ENCODE assay signal across 21 cellular contexts in genomic region chr9:123314617-123315016, GRCh38. TPM values are rescaled to one million over a fixed set of nuclear protein-coding genes. Genes with fewer than 3 reads are reported as not detected.
DNase-seq lines count a peak whose midpoint lies in the region; ATAC-seq, FAIRE-seq and TF ChIP-seq lines count a peak whose summit lies in the region.
"Had no signal": no experiment of that assay in that cellular context is flagged by ENCODE, and none has a peak within 500 bp of the region (broad histone marks: within the 10 kb centered on the region; RNA-seq: fewer than 3 reads in every experiment).

No MANE protein-coding gene starts in this region.

- no peak for TF ChIP-seq RAD21 in HepG2 (CRISPR knock-in tag; IDR thresholded peaks at IDR 0.05)

- H3K4me3 Mint-ChIP-seq in central memory CD8-positive, alpha-beta T cell = no peak overlapping the region
- H3K4me3 Mint-ChIP-seq in stimulated activated naive CD8-positive, alpha-beta T cell treated with anti-CD3 and anti-CD28 coated beads, Interleukin-15, amount 100 ng/mL, for 72 hours = no peak overlapping the region
- H3K4me3 Mint-ChIP-seq: B cell; CD14-positive monocyte; CD8-positive, alpha-beta T cell had no signal

- in situ Hi-C loops in HepG2 (cut with HindIII; ENCODE audit: extremely low pct_ligation_motif_present, low pct_unique_long_range_greater_than_20kb) = no loop called here

- no peaks in the 10 kb centered on the region for H3K36me3 Mint-ChIP-seq in central memory CD8-positive, alpha-beta T cell (ENCODE audit: insufficient read depth)
- H3K36me3 Mint-ChIP-seq: CD14-positive monocyte; CD8-positive, alpha-beta T cell had no signal

- peaks cover 7% of the 10 kb centered on the region for H3K27me3 Mint-ChIP-seq in central memory CD8-positive, alpha-beta T cell
- peaks cover 7% of the 10 kb centered on the region for H3K27me3 Mint-ChIP-seq in stimulated activated naive CD8-positive, alpha-beta T cell treated with anti-CD3 and anti-CD28 coated beads, Interleukin-15, amount 100 ng/mL, for 72 hours
- H3K27me3 Mint-ChIP-seq: B cell had no signal

- H3K79me2 ChIP-seq in HepG2 (ENCODE audit: insufficient read depth, low read length) = no peaks in the 10 kb centered on the region

- TF ChIP-seq CTCF in HepG2 (CRISPR knock-in tag; IDR thresholded peaks at IDR 0.05) (no peak), right lobe of liver (IDR thresholded peaks at IDR 0.05) (no peak), spleen (IDR thresholded peaks at IDR 0.05 in 8 of 11, conservative IDR thresholded peaks at IDR 0.05 in 3 of 11) (no peak)

- no peaks in the 10 kb centered on the region for H3K9me3 Mint-ChIP-seq in central memory CD8-positive, alpha-beta T cell
- no peaks in the 10 kb centered on the region for H3K9me3 Mint-ChIP-seq in stimulated activated naive CD8-positive, alpha-beta T cell treated with anti-CD3 and anti-CD28 coated beads, Interleukin-15, amount 100 ng/mL, for 72 hours
- H3K9me3 Mint-ChIP-seq: CD14-positive monocyte; CD8-positive, alpha-beta T cell had no signal

- TF ChIP-seq EP300 in HepG2 (IDR thresholded peaks at IDR 0.05; ENCODE audit: low read depth in 2 of 2, low read length in 2 of 2) (no peak), HepG2 (CRISPR knock-in tag; IDR thresholded peaks at IDR 0.05; ENCODE audit: borderline replicate concordance) (no peak)

- H3K36me3 ChIP-seq in HepG2 (replicated peaks in 1 of 2; ENCODE audit: control insufficient read depth in 1 of 2, insufficient read depth in 2 of 2, low read length in 2 of 2) (no peaks in the 10 kb centered on the region), right lobe of liver (no peaks in the 10 kb centered on the region), spleen (no peaks in the 10 kb centered on the region)
- H3K36me3 ChIP-seq: HAP-1 had no signal

- CTCF ChIA-PET in HepG2 (lab: Yijun Ruan, JAX; ENCODE audit: low intra/inter-chr PET ratio, low total read pairs) = no interaction called here

- no TSS peak for BruUV-seq in HepG2 (replicated peaks; lab: Mats Ljungman, UMichigan)

- H3K9me3 ChIP-seq in HepG2 (ENCODE audit: low read length) (no peaks in the 10 kb centered on the region), right lobe of liver (no peaks in the 10 kb centered on the region), spleen (no peaks in the 10 kb centered on the region)
- H3K9me3 ChIP-seq: HAP-1 had no signal

- intact Hi-C loops in HepG2 (cut with micrococcal nuclease; ENCODE audit: unreplicated experiment) (no loop called here), right lobe of liver (cut with DNase I) (no loop called here), spleen (cut with DNase I; ENCODE audit: low total_unique reads) (no loop called here)

- no peak overlapping the region for H2AFZ ChIP-seq in HepG2 (ENCODE audit: low read length)

- POLR2A ChIA-PET in HepG2 (lab: Yijun Ruan, JAX) = no interaction called here

- H3K27me3 ChIP-seq in HepG2 (ENCODE audit: control insufficient read depth in 1 of 2, insufficient read depth in 2 of 2, low read length in 2 of 2) (peaks cover 0 to 7% of the 10 kb centered on the region in 2 experiments; a peak in 1 of 5 replicates), right lobe of liver (no peaks in the 10 kb centered on the region), spleen (replicated peaks in 1 of 7) (no peaks in the 10 kb centered on the region)

- H3K9ac ChIP-seq in HepG2 (ENCODE audit: insufficient read depth, low read depth, low read length) = no peak overlapping the region

- no peak for TF ChIP-seq POLR2A in HepG2 (IDR thresholded peaks at IDR 0.05; ENCODE audit: insufficient read depth in 1 of 2, low read depth in 2 of 2, low read length in 2 of 2)
- no peak for TF ChIP-seq POLR2A in right lobe of liver (IDR thresholded peaks at IDR 0.05)
- TF ChIP-seq POLR2A in spleen (IDR thresholded peaks at IDR 0.05) = no peak

- no peak for FAIRE-seq in HepG2 (lab: Jason Lieb, UNC)
- FAIRE-seq: D721Med, G401.6, GM12891, GM19239, H1, HTR-8/SVneo had no signal

- H3K27ac ChIP-seq in HepG2 (ENCODE audit: extremely low read length, insufficient read depth, low read length) = no peak overlapping the region
- no peak overlapping the region for H3K27ac ChIP-seq in right lobe of liver
- H3K27ac ChIP-seq in spleen = no peak overlapping the region

- WGBS in HepG2 (ENCODE audit: low lambda C conversion rate) = 91% methylated on average over 5 of the region's 6 CpGs
- WGBS in right lobe of liver (ENCODE audit: insufficient coverage, low coverage, low lambda C conversion rate, missing lambda C conversion rate) = 93% methylated on average over 4 of the region's 6 CpGs
- 90 to 98% (median 95%) methylated on average over 6 of the region's 6 CpGs for WGBS in spleen, 5 donors

- H3K4me3 ChIP-seq in HepG2 (replicated peaks in 1 of 3; ENCODE audit: insufficient read depth in 1 of 3, low read depth in 2 of 3, low read length in 3 of 3) = no peak overlapping the region
- no peak overlapping the region for H3K4me3 ChIP-seq in right lobe of liver
- no peak overlapping the region for H3K4me3 ChIP-seq in spleen
- H3K4me3 ChIP-seq: HAP-1 had no signal

- H4K20me1 ChIP-seq in HepG2 (ENCODE audit: insufficient read depth, low read length) = no peaks in the 10 kb centered on the region

- no peak overlapping the region for H3K4me2 ChIP-seq in HepG2 (ENCODE audit: low read depth, low read length)

- ATAC-seq in HepG2 (no peak), right lobe of liver (no peak)
- ATAC-seq in central memory CD8-positive, alpha-beta T cell (replicated peaks; ENCODE audit: extremely low read depth, poor library complexity, severe bottlenecking) = no peak
- no peak for ATAC-seq in stimulated activated naive CD8-positive, alpha-beta T cell treated with anti-CD3 and anti-CD28 coated beads, Interleukin-15, amount 100 ng/mL, for 72 hours
- ATAC-seq: CD8-positive, alpha-beta T cell had no signal

- DNase-seq in HepG2 (ENCODE audit: low spot score) (no peak), right lobe of liver (no peak), spleen (peak; percentile 27), NCI-H1417 (lab: John Stamatoyannopoulos, UW) (no peak)
- no peak for DNase-seq in central memory CD8-positive, alpha-beta T cell (ENCODE audit: low spot score in 2 of 2)
- no peak for DNase-seq in stimulated activated naive CD8-positive, alpha-beta T cell treated with anti-CD3 and anti-CD28 coated beads, Interleukin-15, amount 100 ng/mL, for 72 hours
- DNase-seq in activated CD8-positive, alpha-beta memory T cell treated with anti-CD3 and anti-CD28 coated beads, Interleukin-2, amount 50 U/mL, for 48 hours = no peak
- DNase-seq: CD8-positive, alpha-beta T cell; COR-L47; DMS153; DMS79 treated with DMSO at 0.1 percent for 48 hours; EL had no signal

- no peaks in the 10 kb centered on the region for H3K4me1 Mint-ChIP-seq in central memory CD8-positive, alpha-beta T cell
- H3K4me1 Mint-ChIP-seq in stimulated activated naive CD8-positive, alpha-beta T cell treated with anti-CD3 and anti-CD28 coated beads, Interleukin-15, amount 100 ng/mL, for 72 hours = peaks cover 14% of the 10 kb centered on the region

- peak overlapping the region; percentile 19 for H3K27ac Mint-ChIP-seq in central memory CD8-positive, alpha-beta T cell (ENCODE audit: low read depth)
- H3K27ac Mint-ChIP-seq in stimulated activated naive CD8-positive, alpha-beta T cell treated with anti-CD3 and anti-CD28 coated beads, Interleukin-15, amount 100 ng/mL, for 72 hours = no peak overlapping the region
- H3K27ac Mint-ChIP-seq: B cell; CD8-positive, alpha-beta T cell had no signal

- H3K4me1 ChIP-seq in HepG2 (ENCODE audit: insufficient read depth, low read length) (peaks cover 81% of the 10 kb centered on the region), right lobe of liver (peaks cover 0 to 17% (median 3%) of the 10 kb centered on the region in 4 donors), spleen (peaks cover 0 to 29% (median 8%) of the 10 kb centered on the region in 6 donors)
- H3K4me1 ChIP-seq: HAP-1 had no signal

RNA-seq across cellular contexts. Expression of gene CRB2, which starts 41.4 kb away (rescaled TPM):
- 0.14 and 0.29 TPM in 2 replicates for total RNA-seq in HepG2 (2016; rRNA removed; fragmentation: Illumina TruSeq; extraction: Trizol)
- not detected in 2 replicates for total RNA-seq in HepG2 (2016; cell fraction: cytosol; rRNA removed; fragmentation: Illumina TruSeq; extraction: Trizol; ENCODE audit: low read depth)
- total RNA-seq in HepG2 (2016; cell fraction: insoluble cytoplasmic fraction; rRNA removed; fragmentation: Illumina TruSeq; extraction: Trizol) = 0.09 and 0.28 TPM in 2 replicates
- total RNA-seq in HepG2 (2016; cell fraction: membrane; rRNA removed; fragmentation: Illumina TruSeq; extraction: Trizol) = 0.03 and 0.12 TPM in 2 replicates
- 0.28 and 0.37 TPM in 2 replicates for total RNA-seq in HepG2 (2016; cell fraction: nucleus; rRNA removed; fragmentation: Illumina TruSeq; extraction: Trizol)
- 0.01 and 0.07 TPM in 2 replicates for polyA plus RNA-seq in HepG2 (2011; rRNA removed)
- 0.01 TPM in 1 of 2 replicates, not detected in the other for polyA plus RNA-seq in HepG2 (2011; cell fraction: cytosol; rRNA removed)
- polyA plus RNA-seq in HepG2 (2011; cell fraction: nucleus; rRNA removed) = 0.11 and 0.16 TPM in 2 replicates
- 0.05 and 0.12 TPM in 2 replicates for polyA plus RNA-seq in HepG2 (2012)
- polyA plus RNA-seq in HepG2 (2016; cell fraction: cytosol; fragmentation: Illumina TruSeq; extraction: Trizol; ENCODE audit: low read depth) = 0.03 TPM in 1 of 2 replicates, not detected in the other
- polyA plus RNA-seq in HepG2 (2016; cell fraction: insoluble cytoplasmic fraction; fragmentation: Illumina TruSeq; extraction: Trizol; ENCODE audit: low read depth) = 0.05 and 0.12 TPM in 2 replicates
- 0.05 and 0.07 TPM in 2 replicates for polyA plus RNA-seq in HepG2 (2016; cell fraction: membrane; fragmentation: Illumina TruSeq; extraction: Trizol; ENCODE audit: low read depth)
- 0.37 and 0.41 TPM in 2 replicates for polyA plus RNA-seq in HepG2 (2016; cell fraction: nucleus; fragmentation: Illumina TruSeq; extraction: Trizol; ENCODE audit: insufficient read depth, low read depth)
- polyA minus RNA-seq in HepG2 (2011; rRNA and poly(A)+ RNA removed; ENCODE audit: low replicate concordance) = 0.05 and 0.50 TPM in 2 replicates
- not detected in 2 replicates for polyA minus RNA-seq in HepG2 (2011; cell fraction: cytosol; rRNA and poly(A)+ RNA removed)
- polyA minus RNA-seq in HepG2 (2011; cell fraction: nucleus; rRNA and poly(A)+ RNA removed) = 0.12 and 0.13 TPM in 2 replicates
- not detected for total RNA-seq in right lobe of liver
- 1 to 10 TPM in 6 of 7 donors, under 1 TPM in 1; 0.34 to 3.0 (median 2.2) TPM for total RNA-seq in spleen
- 1 to 10 TPM in 1 of 3 donors, under 1 TPM in 2; 0.42 to 1.2 (median 0.52) TPM for polyA plus RNA-seq in spleen
- total RNA-seq: CD8-positive, alpha-beta T cell had no signal
- polyA plus RNA-seq: CD14-positive monocyte had no signal

RNA-seq across cellular contexts. Expression of gene STRBP, which starts 46.2 kb away (rescaled TPM):
- total RNA-seq in HepG2 (2016; rRNA removed; fragmentation: Illumina TruSeq; extraction: Trizol) (38.5 and 46.1 TPM in 2 replicates), right lobe of liver (10 to 100 TPM in 1 of 6 experiments, 1 to 10 TPM in 5; 5.3 to 10.2 (median 8.3) TPM), spleen (10 to 100 TPM; 23.8 to 48.4 (median 36.8) TPM)
- 27.5 and 31.8 TPM in 2 replicates for total RNA-seq in HepG2 (2016; cell fraction: cytosol; rRNA removed; fragmentation: Illumina TruSeq; extraction: Trizol; ENCODE audit: low read depth)
- total RNA-seq in HepG2 (2016; cell fraction: insoluble cytoplasmic fraction; rRNA removed; fragmentation: Illumina TruSeq; extraction: Trizol) = 37.6 and 46.6 TPM in 2 replicates
- 52.4 and 62.5 TPM in 2 replicates for total RNA-seq in HepG2 (2016; cell fraction: membrane; rRNA removed; fragmentation: Illumina TruSeq; extraction: Trizol)
- 36.3 and 39.1 TPM in 2 replicates for total RNA-seq in HepG2 (2016; cell fraction: nucleus; rRNA removed; fragmentation: Illumina TruSeq; extraction: Trizol)
- polyA plus RNA-seq in HepG2 (2011; rRNA removed) (12.4 and 14.5 TPM in 2 replicates), spleen (10 to 100 TPM; 30.9 to 57.1 (median 36.5) TPM)
- polyA plus RNA-seq in HepG2 (2011; cell fraction: cytosol; rRNA removed) = 6.8 and 8.8 TPM in 2 replicates
- polyA plus RNA-seq in HepG2 (2011; cell fraction: nucleus; rRNA removed) = 5.9 and 6.5 TPM in 2 replicates
- polyA plus RNA-seq in HepG2 (2012) = 19.9 and 21.4 TPM in 2 replicates
- 22.1 and 23.5 TPM in 2 replicates for polyA plus RNA-seq in HepG2 (2016; cell fraction: cytosol; fragmentation: Illumina TruSeq; extraction: Trizol; ENCODE audit: low read depth)
- 42.0 and 44.1 TPM in 2 replicates for polyA plus RNA-seq in HepG2 (2016; cell fraction: insoluble cytoplasmic fraction; fragmentation: Illumina TruSeq; extraction: Trizol; ENCODE audit: low read depth)
- polyA plus RNA-seq in HepG2 (2016; cell fraction: membrane; fragmentation: Illumina TruSeq; extraction: Trizol; ENCODE audit: low read depth) = 36.4 and 38.7 TPM in 2 replicates
- polyA plus RNA-seq in HepG2 (2016; cell fraction: nucleus; fragmentation: Illumina TruSeq; extraction: Trizol; ENCODE audit: insufficient read depth, low read depth) = 28.7 and 36.9 TPM in 2 replicates
- 17.6 and 26.8 TPM in 2 replicates for polyA minus RNA-seq in HepG2 (2011; rRNA and poly(A)+ RNA removed; ENCODE audit: low replicate concordance)
- 11.6 and 11.7 TPM in 2 replicates for polyA minus RNA-seq in HepG2 (2011; cell fraction: cytosol; rRNA and poly(A)+ RNA removed)
- polyA minus RNA-seq in HepG2 (2011; cell fraction: nucleus; rRNA and poly(A)+ RNA removed) = 30.8 and 31.4 TPM in 2 replicates
